In the genomic region with DNA sequence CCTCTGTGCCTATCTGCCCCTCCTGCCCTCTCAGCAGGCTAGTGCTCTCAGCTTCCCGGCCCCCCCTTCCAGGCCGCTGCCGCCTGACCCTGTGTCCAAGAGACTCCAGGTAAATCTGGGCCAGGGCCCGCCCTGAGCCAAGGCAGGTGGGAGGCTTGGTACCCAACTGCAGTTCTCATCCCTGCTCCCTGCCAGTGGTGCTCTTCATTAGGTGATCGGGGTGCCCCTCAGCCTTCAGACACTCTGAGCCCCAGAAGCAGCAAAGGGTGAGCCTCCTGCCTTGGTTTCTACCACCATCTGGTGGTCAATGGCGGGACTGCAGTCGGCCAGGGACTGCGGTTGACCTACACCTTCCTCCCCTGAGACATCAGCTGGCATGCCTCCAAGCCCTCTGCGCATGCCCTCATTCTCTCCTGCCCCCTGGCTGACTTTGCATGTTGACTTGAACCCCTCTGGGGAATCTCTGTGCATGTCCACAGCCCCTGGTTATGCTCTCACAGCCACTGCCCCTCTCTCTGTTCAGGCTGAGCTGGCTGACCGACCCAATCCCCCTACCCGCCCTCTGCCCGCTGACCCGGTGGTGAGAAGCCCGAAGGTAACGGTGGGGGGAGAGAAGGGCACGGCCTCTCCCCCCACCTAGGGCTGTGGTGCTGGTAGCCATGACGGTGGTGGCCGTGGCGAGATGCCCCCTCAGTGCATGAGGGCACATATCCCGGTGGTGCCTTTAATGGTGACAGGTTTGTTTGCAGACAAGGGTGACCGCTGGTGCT, we compare ENCODE assay signal across 8 cellular contexts. TPM values are rescaled to one million over a fixed set of nuclear protein-coding genes. Genes with fewer than 3 reads are reported as not detected.
DNase-seq lines count a peak whose midpoint lies in the region; ATAC-seq and TF ChIP-seq lines count a peak whose summit lies in the region.

No MANE protein-coding gene starts in this region.

- no peak overlapping the region for H3K9ac ChIP-seq in parathyroid adenoma

- peak; percentile 42 for ATAC-seq in GM21619 (IDR thresholded peaks at IDR 0.05; ENCODE audit: unreplicated experiment)

- TF ChIP-seq CTCF in parathyroid adenoma (IDR thresholded peaks at IDR 0.05), result peak; percentile 92
- TF ChIP-seq CTCF in type B pancreatic cell (conservative IDR thresholded peaks at IDR 0.05), result peak; percentile 96

- CTCF ChIA-PET in CD4-positive, alpha-beta memory T cell (lab: Charles Lee; ENCODE audit: partially characterized antibody), result interaction anchor here (0.6 to 9.1 kb wide), 23 partner anchors 9 to 654 kb away, joined by 3 to 203 read pairs (median 5); a partner anchor contains a TSS

- no peaks in the 10 kb centered on the region for H3K27me3 ChIP-seq in CD4-positive, alpha-beta memory T cell (ENCODE audit: insufficient read depth, low read length)
- no peaks in the 10 kb centered on the region for H3K27me3 ChIP-seq in parathyroid adenoma (ENCODE audit: control insufficient read depth, insufficient read depth, low read length)

- H3K4me3 ChIP-seq in CD4-positive, alpha-beta memory T cell (ENCODE audit: low read length in 2 of 2), result no peak overlapping the region
- no peak overlapping the region for H3K4me3 ChIP-seq in parathyroid adenoma (ENCODE audit: low read depth, low read length)

- H3K36me3 ChIP-seq in CD4-positive, alpha-beta memory T cell (ENCODE audit: insufficient read depth, low read length), result peaks cover 3% of the 10 kb centered on the region
- no peaks in the 10 kb centered on the region for H3K36me3 ChIP-seq in parathyroid adenoma (ENCODE audit: control insufficient read depth, insufficient read depth, low read length)

- DNase-seq in CD4-positive, alpha-beta memory T cell, result peak; percentile 88 to 93 (median 90)
- DNase-seq in NCI-H1092 treated with DMSO at 0.1 percent for 48 hours (lab: John Stamatoyannopoulos, UW) (peak; percentile 81), SK-MEL-5 (ENCODE audit: low read depth, low spot score) (peak; percentile 94), activated gamma-delta T cell treated with Interleukin-2 at 50 U/mL for 16 hours (peak; percentile 97), globus pallidus (ENCODE audit: low spot score) (peak; percentile 64), type B pancreatic cell (ENCODE audit: extremely low spot score, unreplicated experiment) (peak; percentile 96)

- in situ Hi-C loops in SK-MEL-5 (cut with HindIII; ENCODE audit: low pct_unique_long_range_greater_than_20kb, low sequenced_read_pairs), result no loop called here

- H3K27ac ChIP-seq in CD4-positive, alpha-beta memory T cell (ENCODE audit: low read depth, low read length), result no peak overlapping the region
- H3K27ac ChIP-seq in parathyroid adenoma, result no peak overlapping the region

- intact Hi-C loops in CD4-positive, alpha-beta memory T cell (cut with micrococcal nuclease), result loop anchor here (1.0 to 10.0 kb wide), 7 partner anchors 9 to 581 kb away; a partner anchor contains a TSS

- peaks cover 23 to 44% (median 32%) of the 10 kb centered on the region in 4 donors for H3K4me1 Mint-ChIP-seq in CD4-positive, alpha-beta memory T cell
- peaks cover 16% of the 10 kb centered on the region for H3K4me1 Mint-ChIP-seq in type B pancreatic cell (ENCODE audit: unreplicated experiment)

- H3K36me3 Mint-ChIP-seq in CD4-positive, alpha-beta memory T cell, result peaks cover 0 to 22% of the 10 kb centered on the region in 2 donors
- no peaks in the 10 kb centered on the region for H3K36me3 Mint-ChIP-seq in type B pancreatic cell

- H3K4me3 Mint-ChIP-seq in CD4-positive, alpha-beta memory T cell, result peak overlapping the region; percentile 58 to 83 (median 66)
- H3K4me3 Mint-ChIP-seq in type B pancreatic cell, result peak overlapping the region; percentile 73

- no peak overlapping the region for H2AFZ ChIP-seq in parathyroid adenoma

- H3K4me1 ChIP-seq in CD4-positive, alpha-beta memory T cell (ENCODE audit: insufficient read depth, low read length), result peaks cover 35% of the 10 kb centered on the region
- peaks cover 8% of the 10 kb centered on the region for H3K4me1 ChIP-seq in parathyroid adenoma

- H3K9me3 ChIP-seq in CD4-positive, alpha-beta memory T cell (ENCODE audit: control insufficient read depth in 1 of 2, low read length in 2 of 2), result no peaks in the 10 kb centered on the region
- H3K9me3 ChIP-seq in parathyroid adenoma (ENCODE audit: control insufficient read depth, low read length), result no peaks in the 10 kb centered on the region

- POLR2A ChIA-PET in CD4-positive, alpha-beta memory T cell (lab: Charles Lee; ENCODE audit: partially characterized antibody), result interaction anchor here (0.6 to 6.4 kb wide), 10 partner anchors 10 to 502 kb away, joined by 3 to 83 read pairs (median 4); a partner anchor contains a TSS

- no peaks in the 10 kb centered on the region for H3K9me3 Mint-ChIP-seq in CD4-positive, alpha-beta memory T cell
- no peaks in the 10 kb centered on the region for H3K9me3 Mint-ChIP-seq in type B pancreatic cell

- H3K27ac Mint-ChIP-seq in CD4-positive, alpha-beta memory T cell, result peak overlapping the region; percentile 22 to 82 (median 48)
- peak overlapping the region; percentile 23 for H3K27ac Mint-ChIP-seq in type B pancreatic cell

- H3K4me2 ChIP-seq in parathyroid adenoma (ENCODE audit: low read length), result peak overlapping the region; percentile 61

- no peaks in the 10 kb centered on the region for H3K27me3 Mint-ChIP-seq in CD4-positive, alpha-beta memory T cell
- H3K27me3 Mint-ChIP-seq in type B pancreatic cell, result peaks cover 3% of the 10 kb centered on the region

- H3K79me2 ChIP-seq in parathyroid adenoma, result no peaks in the 10 kb centered on the region

RNA-seq across cellular contexts. Expression of a gene that starts 2.0 kb away (rescaled TPM):
- total RNA-seq in CD4-positive, alpha-beta memory T cell, result 1 to 10 TPM; 6.0 to 8.5 TPM
- 1 to 10 TPM; 2.5 to 3.5 TPM for polyA plus RNA-seq in CD4-positive, alpha-beta memory T cell
- total RNA-seq in SK-MEL-5 (2014; rRNA removed; shearing (Covaris generic)), result 12.7 and 13.9 TPM in 2 replicates
- polyA plus RNA-seq in SK-MEL-5 (2015; cell fraction: cytosol; rRNA removed), result 9.2 and 9.3 TPM in 2 replicates
- polyA plus RNA-seq in SK-MEL-5 (2015; cell fraction: nucleus; rRNA removed), result 5.1 and 12.7 TPM in 2 replicates
- 21.2 and 22.1 TPM in 2 replicates for total RNA-seq in type B pancreatic cell (ENCODE audit: low replicate concordance)

RNA-seq across cellular contexts. Expression of a gene that starts 10.4 kb away (rescaled TPM):
- 10 to 100 TPM; 33.6 to 39.8 TPM for total RNA-seq in CD4-positive, alpha-beta memory T cell
- 10 to 100 TPM; 14.8 to 18.2 TPM for polyA plus RNA-seq in CD4-positive, alpha-beta memory T cell
- total RNA-seq in SK-MEL-5 (2014; rRNA removed; shearing (Covaris generic)), result 62.0 and 67.1 TPM in 2 replicates
- 190 and 220 TPM in 2 replicates for polyA plus RNA-seq in SK-MEL-5 (2015; cell fraction: cytosol; rRNA removed)
- 156 and 168 TPM in 2 replicates for polyA plus RNA-seq in SK-MEL-5 (2015; cell fraction: nucleus; rRNA removed)
- total RNA-seq in type B pancreatic cell (ENCODE audit: low replicate concordance), result 61.9 and 69.0 TPM in 2 replicates

RNA-seq across cellular contexts. Expression of a gene that starts 17.1 kb away (rescaled TPM):
- 1 to 10 TPM; 2.0 to 4.3 TPM for total RNA-seq in CD4-positive, alpha-beta memory T cell
- polyA plus RNA-seq in CD4-positive, alpha-beta memory T cell, result 1 to 10 TPM in 1 of 2 donors, under 1 TPM in 1; 0.34 to 1.5 TPM
- 6.6 and 8.2 TPM in 2 replicates for total RNA-seq in SK-MEL-5 (2014; rRNA removed; shearing (Covaris generic))
- 6.1 and 10.2 TPM in 2 replicates for polyA plus RNA-seq in SK-MEL-5 (2015; cell fraction: cytosol; rRNA removed)
- polyA plus RNA-seq in SK-MEL-5 (2015; cell fraction: nucleus; rRNA removed), result 9.8 and 17.4 TPM in 2 replicates
- total RNA-seq in type B pancreatic cell (ENCODE audit: low replicate concordance), result 3.4 and 4.7 TPM in 2 replicates

RNA-seq across cellular contexts. Expression of a gene that starts 27.9 kb away (rescaled TPM):
- under 1 TPM in 1 of 2 experiments, not detected in 1; 0.14 TPM for total RNA-seq in CD4-positive, alpha-beta memory T cell
- polyA plus RNA-seq in CD4-positive, alpha-beta memory T cell, result not detected
- total RNA-seq in SK-MEL-5 (2014; rRNA removed; shearing (Covaris generic)), result not detected in 2 replicates
- polyA plus RNA-seq in SK-MEL-5 (2015; cell fraction: cytosol; rRNA removed), result 0.11 TPM in 1 of 2 replicates, not detected in the other
- polyA plus RNA-seq in SK-MEL-5 (2015; cell fraction: nucleus; rRNA removed), result 0.12 TPM in 1 of 2 replicates, not detected in the other
- not detected in 2 replicates for total RNA-seq in type B pancreatic cell (ENCODE audit: low replicate concordance)

RNA-seq across cellular contexts. Expression of a gene that starts 28.0 kb away (rescaled TPM):
- total RNA-seq in CD4-positive, alpha-beta memory T cell, result 1 to 10 TPM; 4.0 to 4.1 TPM
- polyA plus RNA-seq in CD4-positive, alpha-beta memory T cell, result not detected
- total RNA-seq in SK-MEL-5 (2014; rRNA removed; shearing (Covaris generic)), result 0.18 TPM in 1 of 2 replicates, not detected in the other
- 0.06 and 0.23 TPM in 2 replicates for polyA plus RNA-seq in SK-MEL-5 (2015; cell fraction: cytosol; rRNA removed)
- 7.1 and 10.0 TPM in 2 replicates for polyA plus RNA-seq in SK-MEL-5 (2015; cell fraction: nucleus; rRNA removed)
- total RNA-seq in type B pancreatic cell (ENCODE audit: low replicate concordance), result 1.6 and 2.4 TPM in 2 replicates
